In the genomic region with DNA sequence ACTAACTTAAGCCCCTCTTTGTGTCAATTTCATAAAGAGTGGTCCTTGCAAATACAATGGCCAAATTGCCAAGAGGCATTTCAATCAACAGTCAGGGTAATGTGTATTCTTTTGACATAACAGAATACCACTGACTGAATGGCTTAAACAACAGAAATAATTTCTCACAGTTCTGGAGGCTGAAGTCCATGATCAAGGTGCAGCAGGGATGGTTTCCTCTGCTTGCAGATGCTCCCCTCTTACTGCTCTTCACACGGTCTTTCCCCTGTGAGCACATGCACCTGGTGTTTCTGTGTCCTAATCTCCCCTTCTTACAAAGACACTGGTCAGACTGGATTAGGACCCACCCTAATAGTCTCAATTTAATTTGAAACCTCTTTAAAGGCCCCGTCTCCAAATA, we compare ENCODE assay signal across 24 cellular contexts.
"Had no signal": no experiment of that assay in that cellular context is flagged by ENCODE, and none has a peak within 500 bp of the region (broad histone marks: within the 10 kb centered on the region; RNA-seq: fewer than 3 reads in every experiment).

No MANE protein-coding gene starts in this region.

- H3K27ac Mint-ChIP-seq: endodermal cell; nephron progenitor cell; stimulated activated effector memory CD8-positive, alpha-beta T cell treated with anti-CD3 and anti-CD28 coated beads, Interleukin-12 subunit alpha, Interleukin-12 subunit beta, amount 100 ng/mL, for 72 hours; stimulated activated naive CD8-positive, alpha-beta T cell treated with anti-CD3 and anti-CD28 coated beads, Interleukin-15, Interleukin-2, amounts not matched to agents 100 ng/mL and 50 ng/mL, for 24 hours had no signal

- H3K4me3 ChIP-seq: colonic mucosa, left ventricle myocardium inferior, lower lobe of right lung, right atrium auricular region, tibial artery, upper lobe of left lung, uterus had no signal

- H3K27me3 ChIP-seq: colonic mucosa, foreskin keratinocyte, right atrium auricular region, tibial artery, upper lobe of left lung, uterus had no signal

- H3K27me3 Mint-ChIP-seq: stimulated activated naive CD8-positive, alpha-beta T cell treated with anti-CD3 and anti-CD28 coated beads, Interleukin-15, Interleukin-2, amounts not matched to agents 100 ng/mL and 50 ng/mL, for 24 hours had no signal

- H3K36me3 ChIP-seq: colonic mucosa, uterus had no signal

- H3K4me1 Mint-ChIP-seq: endodermal cell had no signal

- ATAC-seq: foreskin keratinocyte; left cardiac atrium; lower lobe of right lung; stimulated activated effector memory CD8-positive, alpha-beta T cell treated with anti-CD3 and anti-CD28 coated beads, Interleukin-12 subunit alpha, Interleukin-12 subunit beta, amount 100 ng/mL, for 72 hours had no signal

- H3K27ac ChIP-seq: colonic mucosa, foreskin keratinocyte, left ventricle myocardium inferior, lower lobe of right lung, right atrium auricular region, tibial artery, upper lobe of left lung, uterus had no signal

- H3K4me1 ChIP-seq: colonic mucosa, foreskin keratinocyte, left ventricle myocardium inferior, lower lobe of right lung, right atrium auricular region, tibial artery, upper lobe of left lung, uterus had no signal

- FAIRE-seq: endothelial cell of umbilical vein, kidney, small intestine had no signal

- H3K4me3 Mint-ChIP-seq: endodermal cell; immature natural killer cell; nephron progenitor cell; stimulated activated effector memory CD8-positive, alpha-beta T cell treated with anti-CD3 and anti-CD28 coated beads, Interleukin-12 subunit alpha, Interleukin-12 subunit beta, amount 100 ng/mL, for 72 hours; stimulated activated naive CD8-positive, alpha-beta T cell treated with anti-CD3 and anti-CD28 coated beads, Interleukin-15, Interleukin-2, amounts not matched to agents 100 ng/mL and 50 ng/mL, for 24 hours had no signal

- H3K9me3 Mint-ChIP-seq: endodermal cell; immature natural killer cell; nephron progenitor cell; stimulated activated effector memory CD8-positive, alpha-beta T cell treated with anti-CD3 and anti-CD28 coated beads, Interleukin-12 subunit alpha, Interleukin-12 subunit beta, amount 100 ng/mL, for 72 hours; stimulated activated naive CD8-positive, alpha-beta T cell treated with anti-CD3 and anti-CD28 coated beads, Interleukin-15, Interleukin-2, amounts not matched to agents 100 ng/mL and 50 ng/mL, for 24 hours had no signal

- DNase-seq: colonic mucosa; dermis blood vessel endothelial cell; endodermal cell; erythroblast; foreskin keratinocyte; immature natural killer cell; kidney; left cardiac atrium; left ventricle myocardium inferior; lower lobe of right lung; mesenchymal stem cell; midbrain; nephron progenitor cell; small intestine; stimulated activated CD4-positive, alpha-beta T cell treated with anti-CD3 and anti-CD28 coated beads, Interleukin-12 subunit alpha, Interleukin-12 subunit beta, amount 100 ng/mL, for 4 hours; stimulated activated CD4-positive, alpha-beta T cell treated with anti-CD3 and anti-CD28 coated beads, Interleukin-2, amount 100 ng/mL, for 48 hours; stimulated activated CD8-positive, alpha-beta memory T cell treated with anti-CD3 and anti-CD28 coated beads, Interleukin-4, amount 100 ng/mL, for 48 hours; tibial artery; upper lobe of left lung; uterus had no signal

- H3K9me3 ChIP-seq: colonic mucosa, left ventricle myocardium inferior, lower lobe of right lung, right atrium auricular region, tibial artery, upper lobe of left lung, uterus had no signal
